ENCODE assay signal across 1 cellular context in genomic region chr5:154761062-154761740, GRCh38.
TF ChIP-seq lines count a peak whose summit lies in the region.

No MANE protein-coding gene starts in this region.

TF ChIP-seq in GM12878, 131 proteins besides CTCF, POLR2A, EP300 and RAD21 (continued from another document):
- TF ChIP-seq ZBTB40 (IDR thresholded peaks at IDR 0.05; ENCODE audit: borderline replicate concordance) = no peak
- TF ChIP-seq YBX1 (IDR thresholded peaks at IDR 0.05) = no peak
- TF ChIP-seq BHLHE40 (IDR thresholded peaks at IDR 0.05; ENCODE audit: borderline replicate concordance in 1 of 2, low read depth in 2 of 2, low read length in 1 of 2) = no peak
- no peak for TF ChIP-seq ASH2L (IDR thresholded peaks at IDR 0.05; ENCODE audit: borderline replicate concordance, low read depth)
- no peak for TF ChIP-seq LARP7 (IDR thresholded peaks at IDR 0.05)
- TF ChIP-seq SPI1 (IDR thresholded peaks at IDR 0.05; ENCODE audit: borderline replicate concordance, insufficient read depth, low read depth, low read length) = peak; percentile 75; the same call in 1 of the 2 replicates
- TF ChIP-seq, protein P1, sequence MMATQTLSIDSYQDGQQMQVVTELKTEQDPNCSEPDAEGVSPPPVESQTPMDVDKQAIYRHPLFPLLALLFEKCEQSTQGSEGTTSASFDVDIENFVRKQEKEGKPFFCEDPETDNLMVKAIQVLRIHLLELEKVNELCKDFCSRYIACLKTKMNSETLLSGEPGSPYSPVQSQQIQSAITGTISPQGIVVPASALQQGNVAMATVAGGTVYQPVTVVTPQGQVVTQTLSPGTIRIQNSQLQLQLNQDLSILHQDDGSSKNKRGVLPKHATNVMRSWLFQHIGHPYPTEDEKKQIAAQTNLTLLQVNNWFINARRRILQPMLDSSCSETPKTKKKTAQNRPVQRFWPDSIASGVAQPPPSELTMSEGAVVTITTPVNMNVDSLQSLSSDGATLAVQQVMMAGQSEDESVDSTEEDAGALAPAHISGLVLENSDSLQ (IDR thresholded peaks at IDR 0.05) = no peak
